27 cellular contexts compared by ENCODE assay signal in the genomic region with DNA sequence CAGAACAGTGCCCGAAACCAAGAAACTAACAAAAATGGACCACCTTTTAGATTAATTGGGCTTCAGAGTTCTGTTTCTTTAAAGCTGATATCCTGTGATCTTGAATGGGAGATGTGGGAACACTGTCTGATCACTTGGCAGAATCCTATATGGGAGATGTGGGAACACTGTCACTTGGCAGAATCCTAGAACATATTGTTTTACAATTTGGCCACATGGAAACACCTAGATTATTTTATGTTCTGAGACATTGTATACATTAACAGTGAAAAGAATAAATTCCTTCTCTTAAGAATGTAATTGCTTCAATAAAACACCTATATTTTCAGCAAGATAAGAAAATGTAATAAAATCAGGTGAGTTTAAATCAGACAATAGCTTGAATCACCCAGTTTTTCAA. TPM values are rescaled to one million over a fixed set of nuclear protein-coding genes. Genes with fewer than 3 reads are reported as not detected.
DNase-seq lines count a peak whose midpoint lies in the region; ATAC-seq, FAIRE-seq and TF ChIP-seq lines count a peak whose summit lies in the region.
"Had no signal": no experiment of that assay in that cellular context is flagged by ENCODE, and none has a peak within 500 bp of the region (broad histone marks: within the 10 kb centered on the region; RNA-seq: fewer than 3 reads in every experiment).

No MANE protein-coding gene starts in this region.

- no peaks in the 10 kb centered on the region for H3K23me2 ChIP-seq in H1 (ENCODE audit: low read depth, low read length)

- FAIRE-seq in HepG2 (lab: Jason Lieb, UNC): no peak
- FAIRE-seq in H1 (lab: Jason Lieb, UNC): no peak
- FAIRE-seq: A549, D721Med, GM12878, GM18507 had no signal

- H3K27me3 ChIP-seq in HepG2 (ENCODE audit: control insufficient read depth in 1 of 2, insufficient read depth in 2 of 2, low read length in 2 of 2): no peaks in the 10 kb centered on the region
- H3K27me3 ChIP-seq in right lobe of liver: no peaks in the 10 kb centered on the region
- H3K27me3 ChIP-seq in H1 (replicated peaks in 1 of 4; ENCODE audit: control insufficient read depth in 3 of 4, extremely low read depth in 1 of 4, insufficient read depth in 3 of 4, low read length in 3 of 4): peaks cover 0 to 1% (median 0%) of the 10 kb centered on the region in 4 experiments; a peak in 1 of 7 replicates
- H3K27me3 ChIP-seq: BE2C; BLaER1 treated with 17β-estradiol and CSF1 and Interleukin-3, amounts not matched to agents 10 nM and 100 nM had no signal

- H3K18ac ChIP-seq in H1 (ENCODE audit: extremely low read depth, low read length): no peak overlapping the region

- H3K4me3 Mint-ChIP-seq in natural killer cell: no peak overlapping the region
- H3K4me3 Mint-ChIP-seq: CD14-positive monocyte; CD4-positive, alpha-beta T cell; CD8-positive, alpha-beta memory T cell; H9 had no signal

- intact Hi-C loops in HepG2 (cut with micrococcal nuclease; ENCODE audit: unreplicated experiment) (loop anchor here (5.0 kb wide), 1 partner anchor 78 kb away; no protein-coding TSS in a partner anchor), right lobe of liver (cut with DNase I) (no loop called here), mucosa of descending colon (cut with DNase I, micrococcal nuclease) (no loop called here), natural killer cell (cut with micrococcal nuclease) (no loop called here)

- WGBS in HepG2 (ENCODE audit: low lambda C conversion rate): 0% methylated on average over 1 of the region's 1 CpG
- WGBS in right lobe of liver (ENCODE audit: insufficient coverage, low coverage, low lambda C conversion rate, missing lambda C conversion rate): 45% methylated on average over 1 of the region's 1 CpG
- 87% methylated on average over 1 of the region's 1 CpG; no CpG with 5 or more reads in 1 of the 2 experiments for WGBS in H1 (ENCODE audit: extremely low coverage in 1 of 2, insufficient coverage in 1 of 2, insufficient read length in 1 of 2, insufficient replicate concordance in 2 of 2, low coverage in 1 of 2, low lambda C conversion rate in 2 of 2, missing lambda C conversion rate in 1 of 2), 2 experiments

- no peaks in the 10 kb centered on the region; the same call in 1 of the 2 replicates for H3K4me1 ChIP-seq in HepG2 (ENCODE audit: insufficient read depth, low read length)
- no peaks in the 10 kb centered on the region for H3K4me1 ChIP-seq in right lobe of liver
- H3K4me1 ChIP-seq in H1 (replicated peaks in 1 of 4; ENCODE audit: control insufficient read depth in 3 of 4, insufficient read depth in 4 of 4, low read length in 3 of 4): peaks cover 0 to 4% (median under 1%) of the 10 kb centered on the region in 4 experiments; a peak in 2 of 7 replicates
- peaks cover 26% of the 10 kb centered on the region for H3K4me1 ChIP-seq in mucosa of descending colon (ENCODE audit: low read depth)
- H3K4me1 ChIP-seq: BE2C had no signal

- H3K9me3 ChIP-seq in HepG2 (ENCODE audit: low read length): no peaks in the 10 kb centered on the region
- H3K9me3 ChIP-seq in right lobe of liver: no peaks in the 10 kb centered on the region
- peaks cover 0 to 8% of the 10 kb centered on the region in 2 experiments; a peak in 1 of 4 replicates for H3K9me3 ChIP-seq in H1 (ENCODE audit: insufficient read depth in 2 of 2, low read depth in 1 of 2, low read length in 1 of 2)
- H3K9me3 ChIP-seq in mucosa of descending colon: no peaks in the 10 kb centered on the region
- H3K9me3 ChIP-seq: A549 had no signal

- H2BK20ac ChIP-seq in H1 (ENCODE audit: low read length): no peak overlapping the region

- TF ChIP-seq RAD21 in HepG2 (CRISPR knock-in tag; IDR thresholded peaks at IDR 0.05) (no peak), H1 (IDR thresholded peaks at IDR 0.05 in 1 of 2, conservative IDR thresholded peaks at IDR 0.05 in 1 of 2; ENCODE audit: low read depth in 2 of 2, low read length in 2 of 2) (no peak)

- DNase-seq in HepG2 (ENCODE audit: low spot score) (no peak), right lobe of liver (no peak), H1 (ENCODE audit: low read depth in 1 of 2, low spot score in 2 of 2) (no peak), mucosa of descending colon (no peak), globus pallidus (ENCODE audit: low spot score) (no peak), natural killer cell (no peak)
- DNase-seq: 8988T; ACHN; AML-193; BE2C; CD4-positive, alpha-beta T cell; CD8-positive, alpha-beta memory T cell; DMS 273 treated with DMSO at 0.1 percent for 48 hours; DMS79; EL; GDM1; GM23248; H9 had no signal

- no peak overlapping the region for H3K4me3 ChIP-seq in HepG2 (replicated peaks in 1 of 3; ENCODE audit: insufficient read depth in 1 of 3, low read depth in 2 of 3, low read length in 3 of 3)
- H3K4me3 ChIP-seq in right lobe of liver: no peak overlapping the region
- H3K4me3 ChIP-seq in H1 (ENCODE audit: extremely low read depth in 1 of 4, insufficient read depth in 2 of 4, low read depth in 3 of 4, low read length in 4 of 4): no peak overlapping the region
- no peak overlapping the region for H3K4me3 ChIP-seq in mucosa of descending colon
- H3K4me3 ChIP-seq: A549; BLaER1 treated with 17β-estradiol and CSF1 and Interleukin-3, amounts not matched to agents 10 nM and 100 nM; GM12878; GM23248 had no signal

- no peak for ATAC-seq in HepG2
- ATAC-seq in right lobe of liver: no peak
- ATAC-seq in mucosa of descending colon: peak; percentile 74
- no peak for ATAC-seq in natural killer cell
- ATAC-seq in GM19397 (IDR thresholded peaks at IDR 0.05; ENCODE audit: unreplicated experiment): no peak
- ATAC-seq: A549, GM12878, HCT116 had no signal

- TF ChIP-seq CTCF in HepG2 (CRISPR knock-in tag; IDR thresholded peaks at IDR 0.05): no peak
- no peak for TF ChIP-seq CTCF in right lobe of liver (IDR thresholded peaks at IDR 0.05)
- TF ChIP-seq CTCF in H1 (IDR thresholded peaks at IDR 0.05; ENCODE audit: control extremely low read depth in 1 of 3, insufficient read depth in 1 of 3, low read depth in 1 of 3, low read length in 3 of 3): no peak
- no peak for TF ChIP-seq CTCF in mucosa of descending colon (IDR thresholded peaks at IDR 0.05)
- no peak for TF ChIP-seq CTCF in natural killer cell (IDR thresholded peaks at IDR 0.05)

- no peak overlapping the region for H2BK12ac ChIP-seq in H1 (ENCODE audit: low read depth, low read length)

- H2BK120ac ChIP-seq in H1 (replicated peaks; ENCODE audit: low read depth, low read length): peak overlapping the region; percentile 82

- no peaks in the 10 kb centered on the region for H3K79me1 ChIP-seq in H1 (ENCODE audit: low read depth, low read length)

- H3K36me3 ChIP-seq in HepG2 (replicated peaks in 1 of 2; ENCODE audit: control insufficient read depth in 1 of 2, insufficient read depth in 2 of 2, low read length in 2 of 2): no peaks in the 10 kb centered on the region
- H3K36me3 ChIP-seq in right lobe of liver: no peaks in the 10 kb centered on the region
- no peaks in the 10 kb centered on the region for H3K36me3 ChIP-seq in H1 (ENCODE audit: control insufficient read depth in 2 of 4, insufficient read depth in 4 of 4, low read length in 3 of 4)
- no peaks in the 10 kb centered on the region for H3K36me3 ChIP-seq in mucosa of descending colon (ENCODE audit: low read depth)
- H3K36me3 ChIP-seq: BE2C had no signal

- H2BK5ac ChIP-seq in H1 (ENCODE audit: low read depth, low read length): no peak overlapping the region

- no peak overlapping the region for H3K4me2 ChIP-seq in HepG2 (ENCODE audit: low read depth, low read length)
- H3K4me2 ChIP-seq in H1 (ENCODE audit: insufficient read depth in 1 of 2, low read depth in 2 of 2, low read length in 2 of 2): no peak overlapping the region
- H3K4me2 ChIP-seq: A549; BLaER1 treated with 17β-estradiol and CSF1 and Interleukin-3, amounts not matched to agents 10 nM and 100 nM had no signal

- H4K5ac ChIP-seq in H1 (ENCODE audit: insufficient read length, low read depth, low read length): no peak overlapping the region

- H2AK5ac ChIP-seq in H1 (ENCODE audit: low read depth, low read length): no peak overlapping the region

- no peaks in the 10 kb centered on the region for H3K79me2 ChIP-seq in HepG2 (ENCODE audit: insufficient read depth, low read length)
- no peaks in the 10 kb centered on the region for H3K79me2 ChIP-seq in H1 (ENCODE audit: control insufficient read depth in 1 of 2, insufficient read depth in 2 of 2, low read length in 2 of 2)

- no peak overlapping the region for H3K56ac ChIP-seq in H1 (replicated peaks; ENCODE audit: insufficient read length, low read depth, low read length)

- no peaks in the 10 kb centered on the region for H3K36me3 Mint-ChIP-seq in natural killer cell

- TF ChIP-seq POLR2A in HepG2 (IDR thresholded peaks at IDR 0.05; ENCODE audit: insufficient read depth in 1 of 2, low read depth in 2 of 2, low read length in 2 of 2): no peak
- TF ChIP-seq POLR2A in right lobe of liver (IDR thresholded peaks at IDR 0.05): no peak
- TF ChIP-seq POLR2A in H1 (IDR thresholded peaks at IDR 0.05; ENCODE audit: control extremely low read depth in 1 of 2, low read depth in 2 of 2, low read length in 2 of 2): no peak

- H3K27ac ChIP-seq in HepG2 (ENCODE audit: extremely low read length, insufficient read depth, low read length) (no peak overlapping the region), right lobe of liver (no peak overlapping the region), H1 (ENCODE audit: low read depth, low read length) (no peak overlapping the region)
- H3K27ac ChIP-seq: A549; BLaER1 treated with 17β-estradiol and CSF1 and Interleukin-3, amounts not matched to agents 10 nM and 100 nM; GM23248 had no signal

- CTCF ChIA-PET in HepG2 (lab: Yijun Ruan, JAX; ENCODE audit: low intra/inter-chr PET ratio, low total read pairs) (no interaction called here), H1 (lab: Charles Lee; ENCODE audit: partially characterized antibody) (interaction anchor here (1.2 kb wide), 1 partner anchor 14 kb away, joined by 3 read pairs; no protein-coding TSS in a partner anchor)

- no peak overlapping the region for H3K14ac ChIP-seq in H1 (ENCODE audit: insufficient read length)

- TF ChIP-seq EP300 in HepG2 (IDR thresholded peaks at IDR 0.05; ENCODE audit: low read depth in 2 of 2, low read length in 2 of 2) (no peak), HepG2 (CRISPR knock-in tag; IDR thresholded peaks at IDR 0.05; ENCODE audit: borderline replicate concordance) (no peak), H1 (IDR thresholded peaks at IDR 0.05; ENCODE audit: borderline replicate concordance in 1 of 2, low read depth in 2 of 2, low read length in 2 of 2) (no peak)

- H3K9me3 Mint-ChIP-seq in natural killer cell: peaks cover 0 to 2% of the 10 kb centered on the region in 2 donors

- no peak overlapping the region for H3K27ac Mint-ChIP-seq in natural killer cell
- H3K27ac Mint-ChIP-seq: CD14-positive monocyte; CD4-positive, alpha-beta T cell; CD8-positive, alpha-beta memory T cell; H9 had no signal

- H4K20me1 ChIP-seq in HepG2 (ENCODE audit: insufficient read depth, low read length) (no peaks in the 10 kb centered on the region), H1 (replicated peaks in 1 of 2; ENCODE audit: control insufficient read depth in 1 of 2, insufficient read depth in 2 of 2, low read length in 2 of 2) (no peaks in the 10 kb centered on the region)
- H4K20me1 ChIP-seq: BLaER1 treated with 17β-estradiol and CSF1 and Interleukin-3, amounts not matched to agents 10 nM and 100 nM had no signal

- H4K8ac ChIP-seq in H1 (ENCODE audit: extremely low read depth, insufficient read depth, low read length): no peak overlapping the region

- no peak overlapping the region for H2BK15ac ChIP-seq in H1 (ENCODE audit: low read length)

- in situ Hi-C loops in HepG2 (cut with HindIII; ENCODE audit: extremely low pct_ligation_motif_present, low pct_unique_long_range_greater_than_20kb): no loop called here

- no peak overlapping the region for H3K23ac ChIP-seq in H1 (ENCODE audit: insufficient read length)

- POLR2A ChIA-PET in HepG2 (lab: Yijun Ruan, JAX): no interaction called here
- POLR2A ChIA-PET in H1 (lab: Charles Lee; ENCODE audit: partially characterized antibody): no interaction called here

- no peak overlapping the region for H4K91ac ChIP-seq in H1 (replicated peaks; ENCODE audit: insufficient read length, low read length)

- no peak overlapping the region for H3K4ac ChIP-seq in H1 (replicated peaks; ENCODE audit: insufficient read length, low read depth, low read length)

- peak overlapping the region; percentile 27 for H2AFZ ChIP-seq in HepG2 (ENCODE audit: low read length)
- H2AFZ ChIP-seq in H1 (ENCODE audit: low read length): no peak overlapping the region
- H2AFZ ChIP-seq: GM23248 had no signal

- H3K9ac ChIP-seq in HepG2 (ENCODE audit: insufficient read depth, low read depth, low read length) (no peak overlapping the region), H1 (replicated peaks in 1 of 4; ENCODE audit: extremely low read depth in 1 of 4, low read depth in 3 of 4, low read length in 3 of 4) (no peak overlapping the region)
- H3K9ac ChIP-seq: BLaER1 treated with 17β-estradiol and CSF1 and Interleukin-3, amounts not matched to agents 10 nM and 100 nM; GM23248 had no signal

- H3K4me1 Mint-ChIP-seq in natural killer cell: peaks cover 15 to 16% of the 10 kb centered on the region in 2 donors

- BruUV-seq in HepG2 (replicated peaks; lab: Mats Ljungman, UMichigan): no TSS peak

- no peaks in the 10 kb centered on the region for H3K27me3 Mint-ChIP-seq in natural killer cell (ENCODE audit: low read depth in 2 of 2)
- H3K27me3 Mint-ChIP-seq: CD4-positive, alpha-beta T cell; CD8-positive, alpha-beta memory T cell had no signal

RNA-seq across cellular contexts. Expression of a gene that starts 30.3 kb away (rescaled TPM):
- not detected in 2 replicates for total RNA-seq in HepG2 (2016; rRNA removed; fragmentation: Illumina TruSeq; extraction: Trizol)
- total RNA-seq in HepG2 (2016; cell fraction: cytosol; rRNA removed; fragmentation: Illumina TruSeq; extraction: Trizol; ENCODE audit: low read depth): not detected in 2 replicates
- not detected in 2 replicates for total RNA-seq in HepG2 (2016; cell fraction: insoluble cytoplasmic fraction; rRNA removed; fragmentation: Illumina TruSeq; extraction: Trizol)
- not detected in 2 replicates for total RNA-seq in HepG2 (2016; cell fraction: membrane; rRNA removed; fragmentation: Illumina TruSeq; extraction: Trizol)
- total RNA-seq in HepG2 (2016; cell fraction: nucleus; rRNA removed; fragmentation: Illumina TruSeq; extraction: Trizol): not detected in 2 replicates
- polyA plus RNA-seq in HepG2 (2011; rRNA removed): not detected in 2 replicates
- not detected in 2 replicates for polyA plus RNA-seq in HepG2 (2011; cell fraction: cytosol; rRNA removed)
- polyA plus RNA-seq in HepG2 (2011; cell fraction: nucleus; rRNA removed): not detected in 2 replicates
- polyA plus RNA-seq in HepG2 (2012): not detected in 2 replicates
- polyA plus RNA-seq in HepG2 (2016; cell fraction: cytosol; fragmentation: Illumina TruSeq; extraction: Trizol; ENCODE audit: low read depth): not detected in 2 replicates
- polyA plus RNA-seq in HepG2 (2016; cell fraction: insoluble cytoplasmic fraction; fragmentation: Illumina TruSeq; extraction: Trizol; ENCODE audit: low read depth): not detected in 2 replicates
- not detected in 2 replicates for polyA plus RNA-seq in HepG2 (2016; cell fraction: membrane; fragmentation: Illumina TruSeq; extraction: Trizol; ENCODE audit: low read depth)
- not detected in 2 replicates for polyA plus RNA-seq in HepG2 (2016; cell fraction: nucleus; fragmentation: Illumina TruSeq; extraction: Trizol; ENCODE audit: insufficient read depth, low read depth)
- not detected in 2 replicates for polyA minus RNA-seq in HepG2 (2011; rRNA and poly(A)+ RNA removed; ENCODE audit: low replicate concordance)
- not detected in 2 replicates for polyA minus RNA-seq in HepG2 (2011; cell fraction: cytosol; rRNA and poly(A)+ RNA removed)
- polyA minus RNA-seq in HepG2 (2011; cell fraction: nucleus; rRNA and poly(A)+ RNA removed): not detected in 2 replicates
- total RNA-seq in right lobe of liver: not detected
- total RNA-seq in H1 (2021; fragmentation: NEBNext Ultra II Directional; extraction: Animal tissue kit (Norgen Biotek cat#: 25700)): not detected in 2 replicates
- not detected in 2 replicates for polyA plus RNA-seq in H1 (2011; rRNA removed)
- polyA plus RNA-seq in H1 (2011; cell fraction: cytosol; rRNA removed): not detected
- polyA plus RNA-seq in H1 (2011; cell fraction: nucleus; rRNA removed): not detected
- polyA plus RNA-seq in H1 (2012, experiment 1 of 2): not detected in 4 replicates
- not detected for polyA plus RNA-seq in H1 (2012, experiment 2 of 2)
- polyA plus RNA-seq in H1 (2013, experiment 1 of 2): not detected
- polyA plus RNA-seq in H1 (2013, experiment 2 of 2): not detected
- 0.12 TPM in 1 of 2 replicates, not detected in the other for polyA minus RNA-seq in H1 (2011; rRNA and poly(A)+ RNA removed)
- not detected for polyA minus RNA-seq in H1 (2011; cell fraction: cytosol; rRNA and poly(A)+ RNA removed)
- not detected for polyA minus RNA-seq in H1 (2011; cell fraction: nucleus; rRNA and poly(A)+ RNA removed)
- total RNA-seq in mucosa of descending colon: 1 to 10 TPM in 2 of 3 donors, under 1 TPM in 1; 0.82 to 2.8 (median 1.3) TPM
- under 1 TPM in 1 of 3 donors, not detected in 2; 0.38 TPM for total RNA-seq in natural killer cell
- total RNA-seq: CD4-positive, alpha-beta T cell; CD8-positive, alpha-beta memory T cell; GM12878; GM23248; H4; H9 had no signal
- polyA plus RNA-seq: CD14-positive monocyte; CD8-positive, alpha-beta memory T cell; GM12878; GM23248 had no signal

RNA-seq across cellular contexts. Expression of a gene that starts 44.7 kb away (rescaled TPM):
- total RNA-seq in HepG2 (2016; rRNA removed; fragmentation: Illumina TruSeq; extraction: Trizol) (34.1 and 44.3 TPM in 2 replicates), right lobe of liver (10 to 100 TPM; 15.1 to 83.8 (median 44.9) TPM), mucosa of descending colon (100 to 1,000 TPM; 119 to 264 (median 180) TPM), natural killer cell (10 to 100 TPM; 24.2 to 38.2 (median 35.2) TPM)
- total RNA-seq in HepG2 (2016; cell fraction: cytosol; rRNA removed; fragmentation: Illumina TruSeq; extraction: Trizol; ENCODE audit: low read depth): 8.3 and 8.7 TPM in 2 replicates
- total RNA-seq in HepG2 (2016; cell fraction: insoluble cytoplasmic fraction; rRNA removed; fragmentation: Illumina TruSeq; extraction: Trizol): 31.6 and 41.7 TPM in 2 replicates
- total RNA-seq in HepG2 (2016; cell fraction: membrane; rRNA removed; fragmentation: Illumina TruSeq; extraction: Trizol): 13.6 and 15.2 TPM in 2 replicates
- total RNA-seq in HepG2 (2016; cell fraction: nucleus; rRNA removed; fragmentation: Illumina TruSeq; extraction: Trizol): 28.8 and 32.0 TPM in 2 replicates
- polyA plus RNA-seq in HepG2 (2011; rRNA removed) (25.0 and 33.8 TPM in 2 replicates), H1 (2011; rRNA removed) (30.4 and 32.2 TPM in 2 replicates)
- 27.9 and 28.3 TPM in 2 replicates for polyA plus RNA-seq in HepG2 (2011; cell fraction: cytosol; rRNA removed)
- polyA plus RNA-seq in HepG2 (2011; cell fraction: nucleus; rRNA removed): 27.5 and 28.3 TPM in 2 replicates
- 28.5 and 29.8 TPM in 2 replicates for polyA plus RNA-seq in HepG2 (2012)
- polyA plus RNA-seq in HepG2 (2016; cell fraction: cytosol; fragmentation: Illumina TruSeq; extraction: Trizol; ENCODE audit: low read depth): 3.7 and 4.0 TPM in 2 replicates
- polyA plus RNA-seq in HepG2 (2016; cell fraction: insoluble cytoplasmic fraction; fragmentation: Illumina TruSeq; extraction: Trizol; ENCODE audit: low read depth): 43.4 and 44.5 TPM in 2 replicates
- 7.9 and 8.7 TPM in 2 replicates for polyA plus RNA-seq in HepG2 (2016; cell fraction: membrane; fragmentation: Illumina TruSeq; extraction: Trizol; ENCODE audit: low read depth)
- polyA plus RNA-seq in HepG2 (2016; cell fraction: nucleus; fragmentation: Illumina TruSeq; extraction: Trizol; ENCODE audit: insufficient read depth, low read depth): 26.5 and 28.3 TPM in 2 replicates
- polyA minus RNA-seq in HepG2 (2011; rRNA and poly(A)+ RNA removed; ENCODE audit: low replicate concordance): 19.7 and 37.7 TPM in 2 replicates
- 18.0 and 20.0 TPM in 2 replicates for polyA minus RNA-seq in HepG2 (2011; cell fraction: cytosol; rRNA and poly(A)+ RNA removed)
- 134 and 140 TPM in 2 replicates for polyA minus RNA-seq in HepG2 (2011; cell fraction: nucleus; rRNA and poly(A)+ RNA removed)
- 48.3 and 48.5 TPM in 2 replicates for total RNA-seq in H1 (2021; fragmentation: NEBNext Ultra II Directional; extraction: Animal tissue kit (Norgen Biotek cat#: 25700))
- 38.8 TPM for polyA plus RNA-seq in H1 (2011; cell fraction: cytosol; rRNA removed)
- 40.4 TPM for polyA plus RNA-seq in H1 (2011; cell fraction: nucleus; rRNA removed)
- polyA plus RNA-seq in H1 (2012, experiment 1 of 2): 27.5 to 38.0 TPM (median 33.7 TPM) in 4 replicates
- 9.5 TPM for polyA plus RNA-seq in H1 (2012, experiment 2 of 2)
- polyA plus RNA-seq in H1 (2013, experiment 1 of 2): 26.9 TPM
- 27.4 TPM for polyA plus RNA-seq in H1 (2013, experiment 2 of 2)
- polyA minus RNA-seq in H1 (2011; rRNA and poly(A)+ RNA removed): 25.0 and 32.9 TPM in 2 replicates
- 19.1 TPM for polyA minus RNA-seq in H1 (2011; cell fraction: cytosol; rRNA and poly(A)+ RNA removed)
- 55.5 TPM for polyA minus RNA-seq in H1 (2011; cell fraction: nucleus; rRNA and poly(A)+ RNA removed)
